Comparison of ENCODE assay signal across 8 cellular contexts in genomic region chr5:55993628-55994501, GRCh38. TPM values are rescaled to one million over a fixed set of nuclear protein-coding genes. Genes with fewer than 3 reads are reported as not detected.
DNase-seq lines count a peak whose midpoint lies in the region; ATAC-seq lines count a peak whose summit lies in the region.

No MANE protein-coding gene starts in this region.

- intact Hi-C loops in activated naive CD4-positive, alpha-beta T cell treated with anti-CD3 and anti-CD28 coated beads for 36 hours (cut with micrococcal nuclease) = loop anchor here (1.0 to 10.0 kb wide), 3 partner anchors 155 to 1179 kb away; no protein-coding TSS in a partner anchor

- H3K4me1 Mint-ChIP-seq in activated naive CD4-positive, alpha-beta T cell treated with anti-CD3 and anti-CD28 coated beads for 36 hours (ENCODE audit: low read depth) = peaks cover 61% of the 10 kb centered on the region
- peaks cover 64% of the 10 kb centered on the region for H3K4me1 Mint-ChIP-seq in activated naive CD8-positive, alpha-beta T cell treated with anti-CD3 and anti-CD28 coated beads for 36 hours
- peaks cover 19 to 32% of the 10 kb centered on the region in 2 donors for H3K4me1 Mint-ChIP-seq in stimulated activated naive B cell treated with anti-CD40 and anti-IgM and Interleukin-4, amounts not matched to agents 10 μg/mL and 1 μg/mL and 100 μg/mL, for 72 hours

- H3K36me3 ChIP-seq in iPS-18a (ENCODE audit: control insufficient read depth, low read depth, low read length) = no peaks in the 10 kb centered on the region

- no peaks in the 10 kb centered on the region for H3K27me3 ChIP-seq in iPS-18a (ENCODE audit: control insufficient read depth, insufficient read depth, low read length)

- peak overlapping the region; percentile 98 for H3K4me3 ChIP-seq in iPS-18a (ENCODE audit: low read length)

- H3K27me3 Mint-ChIP-seq in activated naive CD4-positive, alpha-beta T cell treated with anti-CD3 and anti-CD28 coated beads for 36 hours (ENCODE audit: low read depth) = no peaks in the 10 kb centered on the region
- no peaks in the 10 kb centered on the region for H3K27me3 Mint-ChIP-seq in activated naive CD8-positive, alpha-beta T cell treated with anti-CD3 and anti-CD28 coated beads for 36 hours
- H3K27me3 Mint-ChIP-seq in stimulated activated naive B cell treated with anti-CD40 and anti-IgM and Interleukin-4, amounts not matched to agents 10 μg/mL and 1 μg/mL and 100 μg/mL, for 72 hours = peaks cover 4 to 13% of the 10 kb centered on the region in 2 donors

- no peak for ATAC-seq in stimulated activated naive B cell treated with anti-CD40 and anti-IgM and Interleukin-4, amounts not matched to agents 10 μg/mL and 1 μg/mL and 100 μg/mL, for 72 hours (replicated peaks)
- no peak for ATAC-seq in HG03039 (IDR thresholded peaks at IDR 0.05; ENCODE audit: unreplicated experiment)
- no peak for ATAC-seq in GM18517 (IDR thresholded peaks at IDR 0.05; ENCODE audit: unreplicated experiment)

- peaks cover 8% of the 10 kb centered on the region for H3K4me1 ChIP-seq in iPS-18a (ENCODE audit: control insufficient read depth, low read depth, low read length)

- CTCF ChIA-PET in activated naive CD4-positive, alpha-beta T cell treated with anti-CD3 and anti-CD28 coated beads for 36 hours (lab: Charles Lee) = interaction anchor here (0.9 kb wide), 1 partner anchor 15 kb away, joined by 5 read pairs; no protein-coding TSS in a partner anchor

- peak overlapping the region; percentile 87 for H3K9ac ChIP-seq in iPS-18a (ENCODE audit: low read length)

- H3K9me3 ChIP-seq in iPS-18a (ENCODE audit: control insufficient read depth, low read depth, low read length) = no peaks in the 10 kb centered on the region

- peak overlapping the region; percentile 100 for H3K27ac Mint-ChIP-seq in activated naive CD4-positive, alpha-beta T cell treated with anti-CD3 and anti-CD28 coated beads for 36 hours
- H3K27ac Mint-ChIP-seq in activated naive CD8-positive, alpha-beta T cell treated with anti-CD3 and anti-CD28 coated beads for 36 hours = peak overlapping the region; percentile 97
- H3K27ac Mint-ChIP-seq in stimulated activated naive B cell treated with anti-CD40 and anti-IgM and Interleukin-4, amounts not matched to agents 10 μg/mL and 1 μg/mL and 100 μg/mL, for 72 hours = peak overlapping the region; percentile 94

- peak overlapping the region; percentile 85 for H3K27ac ChIP-seq in iPS-18a (ENCODE audit: low read length)

- no peak for DNase-seq in activated naive CD4-positive, alpha-beta T cell treated with anti-CD3 and anti-CD28 coated beads for 36 hours
- no peak for DNase-seq in activated naive CD4-positive, alpha-beta T cell (lab: John Stamatoyannopoulos, UW)
- DNase-seq in activated naive CD8-positive, alpha-beta T cell treated with anti-CD3 and anti-CD28 coated beads for 36 hours = no peak
- no peak for DNase-seq in stimulated activated naive B cell treated with anti-CD40 and anti-IgM and Interleukin-4, amounts not matched to agents 10 μg/mL and 1 μg/mL and 100 μg/mL, for 72 hours
- no peak for DNase-seq in NCI-H510A (lab: John Stamatoyannopoulos, UW)

- H3K9me3 Mint-ChIP-seq in activated naive CD4-positive, alpha-beta T cell treated with anti-CD3 and anti-CD28 coated beads for 36 hours = peaks cover 2% of the 10 kb centered on the region
- peaks cover 3% of the 10 kb centered on the region for H3K9me3 Mint-ChIP-seq in activated naive CD8-positive, alpha-beta T cell treated with anti-CD3 and anti-CD28 coated beads for 36 hours
- H3K9me3 Mint-ChIP-seq in stimulated activated naive B cell treated with anti-CD40 and anti-IgM and Interleukin-4, amounts not matched to agents 10 μg/mL and 1 μg/mL and 100 μg/mL, for 72 hours = peaks cover 0 to 4% of the 10 kb centered on the region in 2 donors

- peak overlapping the region; percentile 100 for H3K4me3 Mint-ChIP-seq in activated naive CD4-positive, alpha-beta T cell treated with anti-CD3 and anti-CD28 coated beads for 36 hours
- H3K4me3 Mint-ChIP-seq in activated naive CD8-positive, alpha-beta T cell treated with anti-CD3 and anti-CD28 coated beads for 36 hours = peak overlapping the region; percentile 96
- peak overlapping the region; percentile 80 to 92 for H3K4me3 Mint-ChIP-seq in stimulated activated naive B cell treated with anti-CD40 and anti-IgM and Interleukin-4, amounts not matched to agents 10 μg/mL and 1 μg/mL and 100 μg/mL, for 72 hours

- peaks cover 34% of the 10 kb centered on the region for H3K36me3 Mint-ChIP-seq in activated naive CD4-positive, alpha-beta T cell treated with anti-CD3 and anti-CD28 coated beads for 36 hours (ENCODE audit: low read depth)
- H3K36me3 Mint-ChIP-seq in activated naive CD8-positive, alpha-beta T cell treated with anti-CD3 and anti-CD28 coated beads for 36 hours = peaks cover 48% of the 10 kb centered on the region
- H3K36me3 Mint-ChIP-seq in stimulated activated naive B cell treated with anti-CD40 and anti-IgM and Interleukin-4, amounts not matched to agents 10 μg/mL and 1 μg/mL and 100 μg/mL, for 72 hours = peaks cover 6 to 14% of the 10 kb centered on the region in 2 donors

RNA-seq across cellular contexts. Expression of gene IL6ST, which starts 0.9 kb away (rescaled TPM):
- 100 to 1,000 TPM in 1 of 2 experiments, 10 to 100 TPM in 1; 93.4 to 103 TPM for total RNA-seq in activated naive CD4-positive, alpha-beta T cell treated with anti-CD3 and anti-CD28 coated beads for 36 hours
- total RNA-seq in activated naive CD8-positive, alpha-beta T cell treated with anti-CD3 and anti-CD28 coated beads for 36 hours = 10 to 100 TPM; 47.1 to 58.0 TPM
